In genomic region chr11:62561677-62562230, GRCh38 we compare ENCODE assay signal across 8 cellular contexts. TPM values are rescaled to one million over a fixed set of nuclear protein-coding genes. Genes with fewer than 3 reads are reported as not detected.
DNase-seq lines count a peak whose midpoint lies in the region; ATAC-seq and TF ChIP-seq lines count a peak whose summit lies in the region.
"Not testable (repeated sequence)": the region's sequence is repeated elsewhere in the genome, so short reads cannot be mapped to it uniquely, and the experiment has no call there.

No MANE protein-coding gene starts in this region.

- H3K4me3 Mint-ChIP-seq in CD4-positive, alpha-beta memory T cell; activated CD4-positive, alpha-beta T cell treated with anti-CD3 and anti-CD28 coated beads for 36 hours; endothelial cell (ENCODE audit: unreplicated experiment): not testable (repeated sequence)

- H3K9me3 Mint-ChIP-seq in CD4-positive, alpha-beta memory T cell; activated CD4-positive, alpha-beta T cell treated with anti-CD3 and anti-CD28 coated beads for 36 hours (ENCODE audit: low read depth); activated naive CD4-positive, alpha-beta T cell treated with anti-CD3 and anti-CD28 coated beads, Interleukin-2, amount 50 U/mL, for 72 hours; endothelial cell (ENCODE audit: unreplicated experiment): not testable (repeated sequence)

- not testable (repeated sequence) for H3K14ac ChIP-seq in IMR-90 (replicated peaks; ENCODE audit: low read depth, low read length)

- not testable (repeated sequence) for H2BK15ac ChIP-seq in IMR-90 (ENCODE audit: low read depth, low read length)

- not testable (repeated sequence) for H3K23ac ChIP-seq in IMR-90 (ENCODE audit: low read depth, low read length)

- dilution Hi-C loops in IMR-90 (cut with HindIII; ENCODE audit: low sequenced_read_pairs, unreplicated experiment): not testable (repeated sequence)

- peak overlapping the region; percentile 35 for H2BK5ac ChIP-seq in IMR-90 (ENCODE audit: low read depth, low read length, poor library complexity, severe bottlenecking)

- WGBS in IMR-90 (ENCODE audit: extremely low coverage in 2 of 2, insufficient read length in 1 of 2), 2 experiments: no CpG with 5 or more reads among the region's 3 CpGs
- 70% methylated on average over 3 of the region's 3 CpGs for WGBS in prostate gland

- not testable (repeated sequence) for H3K9ac ChIP-seq in IMR-90 (ENCODE audit: low read depth, low read length)

- TF ChIP-seq POLR2A in IMR-90 (IDR thresholded peaks at IDR 0.05; ENCODE audit: low read depth, low read length); prostate gland (IDR thresholded peaks at IDR 0.05): not testable (repeated sequence)

- not testable (repeated sequence) for H4K5ac ChIP-seq in IMR-90 (ENCODE audit: low read depth, low read length)

- ATAC-seq in IMR-90 (ENCODE audit: low read depth); activated CD4-positive, alpha-beta T cell treated with anti-CD3 and anti-CD28 coated beads for 36 hours; activated naive CD4-positive, alpha-beta T cell treated with anti-CD3 and anti-CD28 coated beads, Interleukin-2, amount 50 U/mL, for 72 hours; lower lobe of right lung; upper lobe of right lung: not testable (repeated sequence)

- peaks cover 39 to 63% of the 10 kb centered on the region in 2 donors for H3K36me3 Mint-ChIP-seq in CD4-positive, alpha-beta memory T cell
- peaks cover 63% of the 10 kb centered on the region for H3K36me3 Mint-ChIP-seq in activated CD4-positive, alpha-beta T cell treated with anti-CD3 and anti-CD28 coated beads for 36 hours (ENCODE audit: low read depth)
- peaks cover 28 to 53% of the 10 kb centered on the region in 2 donors for H3K36me3 Mint-ChIP-seq in activated naive CD4-positive, alpha-beta T cell treated with anti-CD3 and anti-CD28 coated beads, Interleukin-2, amount 50 U/mL, for 72 hours
- H3K36me3 Mint-ChIP-seq in endothelial cell (ENCODE audit: low read depth, unreplicated experiment): peaks cover 28% of the 10 kb centered on the region

- H2AFZ ChIP-seq in IMR-90 (replicated peaks; ENCODE audit: low read length, poor library complexity): not testable (repeated sequence)

- H3K9me3 ChIP-seq in CD4-positive, alpha-beta memory T cell (ENCODE audit: control insufficient read depth in 1 of 2, low read length in 2 of 2); IMR-90 (ENCODE audit: control insufficient read depth, insufficient read depth, low read length); lower lobe of right lung; prostate gland; upper lobe of right lung: not testable (repeated sequence)

- not testable (repeated sequence) for H3K9me1 ChIP-seq in IMR-90 (ENCODE audit: insufficient read depth, low read length)

- in situ Hi-C loops in IMR-90 (cut with MboI; ENCODE audit: low sequenced_read_pairs): not testable (repeated sequence)

- peaks cover 42% of the 10 kb centered on the region for H4K20me1 ChIP-seq in IMR-90 (ENCODE audit: insufficient read depth, low read length)

- POLR2A ChIA-PET in CD4-positive, alpha-beta memory T cell (lab: Charles Lee; ENCODE audit: partially characterized antibody): interaction anchor here (1.0 to 12.5 kb wide), 5 partner anchors 9 to 135 kb away, joined by 3 to 751 read pairs (median 25); partner anchors contain the start of gene AHNAK
- POLR2A ChIA-PET in IMR-90 (lab: Charles Lee; ENCODE audit: unreplicated experiment): interaction anchor here (0.6 kb wide), 1 partner anchor 9 kb away, joined by 3 read pairs; no protein-coding TSS in a partner anchor
- POLR2A ChIA-PET in activated CD4-positive, alpha-beta T cell treated with anti-CD3 and anti-CD28 coated beads for 36 hours (lab: Charles Lee): interaction anchor here (1.3 kb wide), 1 partner anchor 137 kb away, joined by 5 read pairs; no protein-coding TSS in a partner anchor

- TF ChIP-seq RAD21 in IMR-90 (IDR thresholded peaks at IDR 0.05; ENCODE audit: low read length): not testable (repeated sequence)

- H3K27ac ChIP-seq in CD4-positive, alpha-beta memory T cell (ENCODE audit: low read depth, low read length): not testable (repeated sequence)
- H3K27ac ChIP-seq in IMR-90 (ENCODE audit: insufficient read depth, low read length): peak overlapping the region; percentile 36; the same call in 1 of the 2 replicates
- H3K27ac ChIP-seq in lower lobe of right lung: peak overlapping the region; percentile 76
- peak overlapping the region; percentile 19 to 79 for H3K27ac ChIP-seq in prostate gland
- H3K27ac ChIP-seq in upper lobe of right lung: peak overlapping the region; percentile 72

- intact Hi-C loops in CD4-positive, alpha-beta memory T cell (cut with micrococcal nuclease); IMR-90 (cut with micrococcal nuclease); activated CD4-positive, alpha-beta T cell treated with anti-CD3 and anti-CD28 coated beads for 36 hours (cut with DNase I, micrococcal nuclease); lower lobe of right lung (cut with DNase I); upper lobe of right lung (cut with DNase I): not testable (repeated sequence)
- intact Hi-C loops in prostate gland (cut with DNase I): loop anchor here (2.0 to 5.0 kb wide), 3 partner anchors 17 to 167 kb away; no protein-coding TSS in a partner anchor

- H2AK9ac ChIP-seq in IMR-90 (replicated peaks; ENCODE audit: low read depth, low read length, poor library complexity): not testable (repeated sequence)

- peak overlapping the region in 6 of 7 donors; percentile 69 to 99 (median 80) for H3K27ac Mint-ChIP-seq in CD4-positive, alpha-beta memory T cell
- H3K27ac Mint-ChIP-seq in activated CD4-positive, alpha-beta T cell treated with anti-CD3 and anti-CD28 coated beads for 36 hours: peak overlapping the region; percentile 49
- peak overlapping the region; percentile 11 to 70 for H3K27ac Mint-ChIP-seq in activated naive CD4-positive, alpha-beta T cell treated with anti-CD3 and anti-CD28 coated beads, Interleukin-2, amount 50 U/mL, for 72 hours
- peak overlapping the region; percentile 53 for H3K27ac Mint-ChIP-seq in endothelial cell (ENCODE audit: unreplicated experiment)

- peaks cover 53% of the 10 kb centered on the region for H3K4me1 ChIP-seq in CD4-positive, alpha-beta memory T cell (ENCODE audit: insufficient read depth, low read length)
- H3K4me1 ChIP-seq in IMR-90 (ENCODE audit: control insufficient read depth, insufficient read depth, low read length); prostate gland (replicated peaks): not testable (repeated sequence)
- H3K4me1 ChIP-seq in lower lobe of right lung (peaks cover 34% of the 10 kb centered on the region), upper lobe of right lung (peaks cover 37% of the 10 kb centered on the region)

- H3K4me2 ChIP-seq in IMR-90 (ENCODE audit: low read depth, low read length): not testable (repeated sequence)

- not testable (repeated sequence) for BruUV-seq in IMR-90 (replicated peaks; lab: Mats Ljungman, UMichigan)

- not testable (repeated sequence) for H3K18ac ChIP-seq in IMR-90 (ENCODE audit: low read depth, low read length)

- not testable (repeated sequence) for H4K8ac ChIP-seq in IMR-90 (ENCODE audit: low read depth in 2 of 2, low read length in 2 of 2)

- peaks cover 34 to 63% (median 45%) of the 10 kb centered on the region in 4 donors for H3K4me1 Mint-ChIP-seq in CD4-positive, alpha-beta memory T cell
- peaks cover 70% of the 10 kb centered on the region for H3K4me1 Mint-ChIP-seq in activated CD4-positive, alpha-beta T cell treated with anti-CD3 and anti-CD28 coated beads for 36 hours
- H3K4me1 Mint-ChIP-seq in endothelial cell (ENCODE audit: unreplicated experiment): peaks cover 22% of the 10 kb centered on the region

- H3K27me3 ChIP-seq in CD4-positive, alpha-beta memory T cell (ENCODE audit: insufficient read depth, low read length); IMR-90 (ENCODE audit: control insufficient read depth, insufficient read depth, low read length); lower lobe of right lung (ENCODE audit: low read depth); prostate gland (replicated peaks; ENCODE audit: insufficient read depth); upper lobe of right lung: not testable (repeated sequence)

- DNase-seq in CD4-positive, alpha-beta memory T cell; IMR-90; activated CD4-positive, alpha-beta T cell treated with anti-CD3 and anti-CD28 coated beads for 36 hours; activated naive CD4-positive, alpha-beta T cell treated with anti-CD3 and anti-CD28 coated beads, Interleukin-2, amount 50 U/mL, for 72 hours (ENCODE audit: low spot score in 2 of 2); endothelial cell (ENCODE audit: low spot score); lower lobe of right lung; prostate gland (ENCODE audit: low spot score); upper lobe of right lung: not testable (repeated sequence)

- CTCF ChIA-PET in CD4-positive, alpha-beta memory T cell (lab: Charles Lee; ENCODE audit: partially characterized antibody): interaction anchor here (0.7 to 14.9 kb wide), 15 partner anchors 11 to 791 kb away, joined by 3 to 450 read pairs (median 7); partner anchors contain the start of genes EEF1G, SCGB1A1 and TUT1
- CTCF ChIA-PET in IMR-90 (lab: Yijun Ruan, JAX): interaction anchor here (1.8 kb wide), 1 partner anchor 161 kb away, joined by 8 read pairs; no protein-coding TSS in a partner anchor
- CTCF ChIA-PET in activated CD4-positive, alpha-beta T cell treated with anti-CD3 and anti-CD28 coated beads for 36 hours (lab: Charles Lee): interaction anchor here (1.0 to 5.2 kb wide), 8 partner anchors 8 to 172 kb away, joined by 3 to 56 read pairs (median 6); no protein-coding TSS in a partner anchor

- H4K91ac ChIP-seq in IMR-90 (ENCODE audit: insufficient read depth, low read depth, low read length): not testable (repeated sequence)

- not testable (repeated sequence) for H2AK5ac ChIP-seq in IMR-90 (ENCODE audit: low read depth, low read length)

- H3K4me3 ChIP-seq in CD4-positive, alpha-beta memory T cell (ENCODE audit: low read length in 2 of 2); IMR-90 (ENCODE audit: insufficient read depth, low read depth, low read length); lower lobe of right lung; prostate gland; upper lobe of right lung: not testable (repeated sequence)

- not testable (repeated sequence) for H3K27me3 Mint-ChIP-seq in CD4-positive, alpha-beta memory T cell; activated CD4-positive, alpha-beta T cell treated with anti-CD3 and anti-CD28 coated beads for 36 hours; endothelial cell (ENCODE audit: unreplicated experiment)

- H3K56ac ChIP-seq in IMR-90 (ENCODE audit: extremely low read depth, insufficient read depth, low read length): not testable (repeated sequence)

- not testable (repeated sequence) for H3K4ac ChIP-seq in IMR-90 (ENCODE audit: low read depth, low read length)

- TF ChIP-seq CTCF in IMR-90 (conservative IDR thresholded peaks at IDR 0.05; ENCODE audit: low read depth, low read length); endothelial cell (IDR thresholded peaks at IDR 0.05; ENCODE audit: unreplicated experiment); lower lobe of right lung (IDR thresholded peaks at IDR 0.05); prostate gland (IDR thresholded peaks at IDR 0.05); upper lobe of right lung (IDR thresholded peaks at IDR 0.05): not testable (repeated sequence)

- peaks cover 17 to 35% of the 10 kb centered on the region in 2 experiments for H3K79me1 ChIP-seq in IMR-90 (ENCODE audit: low read depth in 1 of 2, low read length in 2 of 2)

- peaks cover 26% of the 10 kb centered on the region for H3K36me3 ChIP-seq in CD4-positive, alpha-beta memory T cell (ENCODE audit: insufficient read depth, low read length)
- H3K36me3 ChIP-seq in IMR-90 (ENCODE audit: control insufficient read depth, insufficient read depth, low read length) (peaks cover 45% of the 10 kb centered on the region), lower lobe of right lung (peaks cover 72% of the 10 kb centered on the region), prostate gland (peaks cover 7 to 27% of the 10 kb centered on the region in 2 donors), upper lobe of right lung (peaks cover 78% of the 10 kb centered on the region)

- not testable (repeated sequence) for H2BK120ac ChIP-seq in IMR-90 (ENCODE audit: low read depth, low read length)

- not testable (repeated sequence) for H2BK20ac ChIP-seq in IMR-90 (ENCODE audit: low read depth, low read length)

RNA-seq across cellular contexts. Expression of gene EEF1G, which starts 11.9 kb away (rescaled TPM):
- 1,000 to 10,000 TPM; 1,815 to 1,855 TPM for total RNA-seq in CD4-positive, alpha-beta memory T cell
- 1,000 to 10,000 TPM; 1,453 to 1,910 TPM for polyA plus RNA-seq in CD4-positive, alpha-beta memory T cell
- 1,598 and 1,857 TPM in 2 replicates for total RNA-seq in IMR-90 (2012; rRNA removed)
- 1,684 and 1,697 TPM in 2 replicates for polyA plus RNA-seq in IMR-90 (2012; rRNA removed)
- 1,447 and 1,704 TPM in 2 replicates for polyA plus RNA-seq in IMR-90 (2012; cell fraction: cytosol; rRNA removed)
- 506 and 710 TPM in 2 replicates for polyA plus RNA-seq in IMR-90 (2012; cell fraction: nucleus; rRNA removed; ENCODE audit: low replicate concordance)
- total RNA-seq in activated CD4-positive, alpha-beta T cell treated with anti-CD3 and anti-CD28 coated beads for 36 hours: 1,000 to 10,000 TPM; 1,986 to 2,351 TPM
- total RNA-seq in activated naive CD4-positive, alpha-beta T cell treated with anti-CD3 and anti-CD28 coated beads, Interleukin-2, amount 50 U/mL, for 72 hours: 1,000 to 10,000 TPM; 1,622 to 2,023 TPM
- 1,951 TPM for total RNA-seq in endothelial cell (ENCODE audit: unreplicated experiment)
- 899 TPM for total RNA-seq in lower lobe of right lung
- total RNA-seq in prostate gland: 1,000 to 10,000 TPM; 1,254 to 2,389 TPM
- 847 TPM for total RNA-seq in upper lobe of right lung

RNA-seq across cellular contexts. Expression of gene AHNAK, which starts 15.1 kb away (rescaled TPM):
- 100 to 1,000 TPM; 559 to 573 TPM for total RNA-seq in CD4-positive, alpha-beta memory T cell
- 100 to 1,000 TPM in 1 of 2 donors, 10 to 100 TPM in 1; 23.5 to 186 TPM for polyA plus RNA-seq in CD4-positive, alpha-beta memory T cell
- total RNA-seq in IMR-90 (2012; rRNA removed) (695 and 735 TPM in 2 replicates), endothelial cell (ENCODE audit: unreplicated experiment) (136 TPM), lower lobe of right lung (809 TPM), prostate gland (100 to 1,000 TPM; 367 to 434 TPM), upper lobe of right lung (819 TPM)
- polyA plus RNA-seq in IMR-90 (2012; rRNA removed): 80.7 and 95.1 TPM in 2 replicates
- polyA plus RNA-seq in IMR-90 (2012; cell fraction: cytosol; rRNA removed): 22.8 and 36.6 TPM in 2 replicates
- 45.0 and 186 TPM in 2 replicates for polyA plus RNA-seq in IMR-90 (2012; cell fraction: nucleus; rRNA removed; ENCODE audit: low replicate concordance)
- 10 to 100 TPM; 47.3 to 54.7 TPM for total RNA-seq in activated CD4-positive, alpha-beta T cell treated with anti-CD3 and anti-CD28 coated beads for 36 hours
- total RNA-seq in activated naive CD4-positive, alpha-beta T cell treated with anti-CD3 and anti-CD28 coated beads, Interleukin-2, amount 50 U/mL, for 72 hours: 10 to 100 TPM; 17.6 to 97.3 TPM

RNA-seq across cellular contexts. Expression of gene TUT1, which starts 29.6 kb away (rescaled TPM):
- 10 to 100 TPM; 37.7 to 38.1 TPM for total RNA-seq in CD4-positive, alpha-beta memory T cell
- 10 to 100 TPM; 14.6 to 19.7 TPM for polyA plus RNA-seq in CD4-positive, alpha-beta memory T cell
- total RNA-seq in IMR-90 (2012; rRNA removed): 3.3 and 4.3 TPM in 2 replicates
- 10.1 TPM in 2 replicates for polyA plus RNA-seq in IMR-90 (2012; rRNA removed)
- polyA plus RNA-seq in IMR-90 (2012; cell fraction: cytosol; rRNA removed): 8.4 and 9.3 TPM in 2 replicates
- 42.6 and 48.7 TPM in 2 replicates for polyA plus RNA-seq in IMR-90 (2012; cell fraction: nucleus; rRNA removed; ENCODE audit: low replicate concordance)
- 10 to 100 TPM; 32.5 to 36.0 TPM for total RNA-seq in activated CD4-positive, alpha-beta T cell treated with anti-CD3 and anti-CD28 coated beads for 36 hours
- 10 to 100 TPM; 31.8 to 34.9 TPM for total RNA-seq in activated naive CD4-positive, alpha-beta T cell treated with anti-CD3 and anti-CD28 coated beads, Interleukin-2, amount 50 U/mL, for 72 hours
- 21.2 TPM for total RNA-seq in endothelial cell (ENCODE audit: unreplicated experiment)
- total RNA-seq in lower lobe of right lung: 15.8 TPM
- total RNA-seq in prostate gland: 10 to 100 TPM; 26.6 to 30.6 TPM
- 17.6 TPM for total RNA-seq in upper lobe of right lung

RNA-seq across cellular contexts. Expression of gene MTA2, which starts 39.9 kb away (rescaled TPM):
- total RNA-seq in CD4-positive, alpha-beta memory T cell: 100 to 1,000 TPM; 207 to 210 TPM
- 10 to 100 TPM; 16.6 to 36.4 TPM for polyA plus RNA-seq in CD4-positive, alpha-beta memory T cell
- 126 and 136 TPM in 2 replicates for total RNA-seq in IMR-90 (2012; rRNA removed)
- polyA plus RNA-seq in IMR-90 (2012; rRNA removed): 28.0 and 34.8 TPM in 2 replicates
- 14.4 and 18.0 TPM in 2 replicates for polyA plus RNA-seq in IMR-90 (2012; cell fraction: cytosol; rRNA removed)
- polyA plus RNA-seq in IMR-90 (2012; cell fraction: nucleus; rRNA removed; ENCODE audit: low replicate concordance): 35.6 and 60.7 TPM in 2 replicates
- total RNA-seq in activated CD4-positive, alpha-beta T cell treated with anti-CD3 and anti-CD28 coated beads for 36 hours: 100 to 1,000 TPM; 159 to 179 TPM
- total RNA-seq in activated naive CD4-positive, alpha-beta T cell treated with anti-CD3 and anti-CD28 coated beads, Interleukin-2, amount 50 U/mL, for 72 hours: 100 to 1,000 TPM; 180 to 259 TPM
- 157 TPM for total RNA-seq in endothelial cell (ENCODE audit: unreplicated experiment)
- total RNA-seq in lower lobe of right lung: 68.4 TPM
- 100 to 1,000 TPM in 1 of 2 donors, 10 to 100 TPM in 1; 96.5 to 110 TPM for total RNA-seq in prostate gland
- total RNA-seq in upper lobe of right lung: 75.0 TPM

RNA-seq across cellular contexts. Expression of gene EML3, which starts 50.8 kb away (rescaled TPM):
- 100 to 1,000 TPM; 192 to 201 TPM for total RNA-seq in CD4-positive, alpha-beta memory T cell
- polyA plus RNA-seq in CD4-positive, alpha-beta memory T cell: 10 to 100 TPM; 18.2 to 24.8 TPM
- total RNA-seq in IMR-90 (2012; rRNA removed) (4.4 and 5.0 TPM in 2 replicates), endothelial cell (ENCODE audit: unreplicated experiment) (98.6 TPM), lower lobe of right lung (69.3 TPM), prostate gland (10 to 100 TPM; 50.2 to 80.1 TPM), upper lobe of right lung (91.1 TPM)
- 24.7 and 26.1 TPM in 2 replicates for polyA plus RNA-seq in IMR-90 (2012; rRNA removed)
- 13.6 and 18.0 TPM in 2 replicates for polyA plus RNA-seq in IMR-90 (2012; cell fraction: cytosol; rRNA removed)
- polyA plus RNA-seq in IMR-90 (2012; cell fraction: nucleus; rRNA removed; ENCODE audit: low replicate concordance): 158 and 257 TPM in 2 replicates
- 100 to 1,000 TPM; 101 to 112 TPM for total RNA-seq in activated CD4-positive, alpha-beta T cell treated with anti-CD3 and anti-CD28 coated beads for 36 hours
- total RNA-seq in activated naive CD4-positive, alpha-beta T cell treated with anti-CD3 and anti-CD28 coated beads, Interleukin-2, amount 50 U/mL, for 72 hours: 100 to 1,000 TPM; 104 to 141 TPM
